ENCODE assay signal across 8 cellular contexts in genomic region chr12:94676011-94676709, GRCh38. TPM values are rescaled to one million over a fixed set of nuclear protein-coding genes. Genes with fewer than 3 reads are reported as not detected.
DNase-seq lines count a peak whose midpoint lies in the region; ATAC-seq, FAIRE-seq and TF ChIP-seq lines count a peak whose summit lies in the region.

No MANE protein-coding gene starts in this region.

- FAIRE-seq in GM12891 (lab: Jason Lieb, UNC) (peak; percentile 97), H54 (lab: Jason Lieb, UNC) (no peak)

- TF ChIP-seq POLR2A in GM12891 (IDR thresholded peaks at IDR 0.05; ENCODE audit: low read depth, low read length) (no peak), H54 (IDR thresholded peaks at IDR 0.05; ENCODE audit: low read depth, low read length) (no peak)

- ATAC-seq in GM21717 (IDR thresholded peaks at IDR 0.05; ENCODE audit: unreplicated experiment) = peak; percentile 57
- peak; percentile 59 to 81 (median 70) for ATAC-seq in heart right ventricle
- ATAC-seq in upper lobe of right lung = peak; percentile 91

- H3K4me3 ChIP-seq in heart right ventricle (no peak overlapping the region), upper lobe of right lung (no peak overlapping the region)

- H3K27ac ChIP-seq in heart right ventricle (peak overlapping the region in 6 of 10 donors; percentile 4 to 88 (median 32)), upper lobe of right lung (peak overlapping the region; percentile 77)

- H3K9me3 ChIP-seq in heart right ventricle (no peaks in the 10 kb centered on the region), upper lobe of right lung (no peaks in the 10 kb centered on the region)

- H3K36me3 ChIP-seq in heart right ventricle (no peaks in the 10 kb centered on the region), upper lobe of right lung (no peaks in the 10 kb centered on the region)

- no peak for TF ChIP-seq CTCF in heart right ventricle (IDR thresholded peaks at IDR 0.05)
- TF ChIP-seq CTCF in upper lobe of right lung (IDR thresholded peaks at IDR 0.05) = no peak

- DNase-seq in GM12891 (ENCODE audit: insufficient read length, low spot score) (no peak), NOMO-1 treated with DMSO at 0.1 percent for 48 hours (lab: John Stamatoyannopoulos, UW; ENCODE audit: unreplicated experiment) (peak; percentile 96), heart right ventricle (peak in 1 of 2 donors; percentile 9), upper lobe of right lung (peak; percentile 69), COLO668 (lab: John Stamatoyannopoulos, UW; ENCODE audit: unreplicated experiment) (no peak), LoVo (ENCODE audit: low spot score) (no peak), H54 (ENCODE audit: insufficient read length, low spot score) (no peak)

- 65 to 71% methylated on average over 10 of the region's 10 CpGs for WGBS in heart right ventricle, 2 donors

- H3K4me1 ChIP-seq in heart right ventricle = peaks cover 0 to 49% (median 19%) of the 10 kb centered on the region in 9 donors
- H3K4me1 ChIP-seq in upper lobe of right lung = peaks cover 29% of the 10 kb centered on the region

- no peaks in the 10 kb centered on the region for H3K27me3 ChIP-seq in heart right ventricle
- no peaks in the 10 kb centered on the region for H3K27me3 ChIP-seq in upper lobe of right lung

- intact Hi-C loops in heart right ventricle (cut with DNase I) (loop anchor here in 1 of 10 donors (10.0 kb wide), 1 partner anchor 89 kb away; no protein-coding TSS in a partner anchor), upper lobe of right lung (cut with DNase I) (no loop called here)

TF ChIP-seq in GM12891, 5 proteins besides CTCF, POLR2A, EP300 and RAD21:
- TF ChIP-seq SPI1 (IDR thresholded peaks at IDR 0.05; ENCODE audit: low read depth, low read length) = peak; percentile 67
- TF ChIP-seq POU2F2 (IDR thresholded peaks at IDR 0.05; ENCODE audit: low read depth, low read length) = no peak

RNA-seq across cellular contexts. Expression of gene TMCC3, which starts 25.8 kb away (rescaled TPM):
- polyA plus RNA-seq in GM12891 (2012; ENCODE audit: low read depth, missing spikeins) = 8.1 TPM
- 1 to 10 TPM; 1.3 to 7.3 (median 3.7) TPM for total RNA-seq in heart right ventricle
- polyA plus RNA-seq in heart right ventricle = 1 to 10 TPM in 1 of 2 donors, under 1 TPM in 1; 0.88 to 2.6 TPM
- 11.3 TPM for total RNA-seq in upper lobe of right lung

Comparison
In these comparisons a context has a peak if more than half of its experiments do, and no peak if none do; other contexts are left out.
1. DNase-seq: peak in NOMO-1 treated with DMSO at 0.1 percent for 48 hours (single experiment) and upper lobe of right lung (single experiment); none in GM12891 (single experiment), COLO668 (single experiment), LoVo (single experiment) and H54 (single experiment).
2. Peak in every context shown above with its lines, with median percentiles within 50 percentile points of each other: ATAC-seq.